ENCODE assay signal across 1 cellular context in the genomic region with DNA sequence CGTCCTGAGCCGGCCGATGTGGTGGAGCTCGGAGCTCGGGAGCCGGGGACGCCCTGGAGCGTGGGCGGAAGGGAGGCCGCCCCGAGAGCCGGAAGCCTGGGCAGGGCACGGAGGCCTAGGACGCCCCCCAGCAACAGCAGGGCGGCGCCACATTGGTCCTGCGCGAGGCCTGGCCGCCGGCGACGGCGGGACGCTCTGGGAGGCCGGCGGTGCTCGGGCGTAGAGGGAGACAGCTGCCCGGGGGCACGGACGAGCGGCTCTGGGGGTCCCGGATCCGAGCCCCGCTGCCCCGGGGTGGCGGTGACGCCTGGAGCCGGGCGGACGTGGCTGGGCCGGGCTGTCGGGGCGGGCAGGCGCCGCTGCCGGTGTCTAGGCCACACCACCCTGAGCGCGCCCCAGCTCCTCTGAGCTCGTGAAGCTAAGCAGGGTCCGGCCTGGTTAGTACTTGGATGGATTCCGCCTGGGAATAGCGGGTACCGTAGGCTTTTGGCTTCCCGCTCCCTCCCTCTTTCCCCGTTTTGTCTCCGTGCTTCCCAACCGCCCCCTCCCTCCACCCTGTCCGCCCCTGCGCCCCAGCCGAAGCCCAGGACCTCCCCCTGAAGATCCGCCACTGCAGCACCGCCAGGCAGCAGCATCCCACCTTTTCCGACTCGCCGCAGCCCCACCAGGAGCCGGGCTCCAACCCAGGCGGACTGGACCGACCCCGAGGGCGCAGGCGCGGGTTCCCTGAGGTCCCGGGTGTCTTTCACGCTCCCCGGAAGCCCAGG.
TF ChIP-seq lines count a peak whose summit lies in the region.

No MANE protein-coding gene starts in this region.

TF ChIP-seq in K562, 482 proteins besides CTCF, POLR2A, EP300 and RAD21 (continued from another document):
- TF ChIP-seq, protein P1, sequence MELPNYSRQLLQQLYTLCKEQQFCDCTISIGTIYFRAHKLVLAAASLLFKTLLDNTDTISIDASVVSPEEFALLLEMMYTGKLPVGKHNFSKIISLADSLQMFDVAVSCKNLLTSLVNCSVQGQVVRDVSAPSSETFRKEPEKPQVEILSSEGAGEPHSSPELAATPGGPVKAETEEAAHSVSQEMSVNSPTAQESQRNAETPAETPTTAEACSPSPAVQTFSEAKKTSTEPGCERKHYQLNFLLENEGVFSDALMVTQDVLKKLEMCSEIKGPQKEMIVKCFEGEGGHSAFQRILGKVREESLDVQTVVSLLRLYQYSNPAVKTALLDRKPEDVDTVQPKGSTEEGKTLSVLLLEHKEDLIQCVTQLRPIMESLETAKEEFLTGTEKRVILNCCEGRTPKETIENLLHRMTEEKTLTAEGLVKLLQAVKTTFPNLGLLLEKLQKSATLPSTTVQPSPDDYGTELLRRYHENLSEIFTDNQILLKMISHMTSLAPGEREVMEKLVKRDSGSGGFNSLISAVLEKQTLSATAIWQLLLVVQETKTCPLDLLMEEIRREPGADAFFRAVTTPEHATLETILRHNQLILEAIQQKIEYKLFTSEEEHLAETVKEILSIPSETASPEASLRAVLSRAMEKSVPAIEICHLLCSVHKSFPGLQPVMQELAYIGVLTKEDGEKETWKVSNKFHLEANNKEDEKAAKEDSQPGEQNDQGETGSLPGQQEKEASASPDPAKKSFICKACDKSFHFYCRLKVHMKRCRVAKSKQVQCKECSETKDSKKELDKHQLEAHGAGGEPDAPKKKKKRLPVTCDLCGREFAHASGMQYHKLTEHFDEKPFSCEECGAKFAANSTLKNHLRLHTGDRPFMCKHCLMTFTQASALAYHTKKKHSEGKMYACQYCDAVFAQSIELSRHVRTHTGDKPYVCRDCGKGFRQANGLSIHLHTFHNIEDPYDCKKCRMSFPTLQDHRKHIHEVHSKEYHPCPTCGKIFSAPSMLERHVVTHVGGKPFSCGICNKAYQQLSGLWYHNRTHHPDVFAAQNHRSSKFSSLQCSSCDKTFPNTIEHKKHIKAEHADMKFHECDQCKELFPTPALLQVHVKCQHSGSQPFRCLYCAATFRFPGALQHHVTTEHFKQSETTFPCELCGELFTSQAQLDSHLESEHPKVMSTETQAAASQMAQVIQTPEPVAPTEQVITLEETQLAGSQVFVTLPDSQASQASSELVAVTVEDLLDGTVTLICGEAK (IDR thresholded peaks at IDR 0.05): peak; percentile 89
- TF ChIP-seq, protein P1 (CRISPR knock-in tag; IDR thresholded peaks at IDR 0.05): no peak
- TF ChIP-seq KAT7 (CRISPR knock-in tag; IDR thresholded peaks at IDR 0.05; ENCODE audit: borderline replicate concordance): no peak
- TF ChIP-seq HMGN3 (IDR thresholded peaks at IDR 0.05; ENCODE audit: borderline replicate concordance, extremely low read depth, insufficient read length, low read depth, low read length): peak; percentile 18
- TF ChIP-seq MTA1 (IDR thresholded peaks at IDR 0.05; ENCODE audit: borderline replicate concordance): no peak
- peak; percentile 87 for TF ChIP-seq EGR1 (conservative IDR thresholded peaks at IDR 0.05)
- TF ChIP-seq, protein P2, sequence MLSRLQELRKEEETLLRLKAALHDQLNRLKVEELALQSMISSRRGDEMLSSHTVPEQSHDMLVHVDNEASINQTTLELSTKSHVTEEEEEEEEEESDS (CRISPR knock-in tag; IDR thresholded peaks at IDR 0.05): no peak
- no peak for TF ChIP-seq PYGO2 (tag; IDR thresholded peaks at IDR 0.05)
- no peak for TF ChIP-seq HEY1 (CRISPR knock-in tag; IDR thresholded peaks at IDR 0.05; ENCODE audit: borderline replicate concordance)
- TF ChIP-seq RBM15 (IDR thresholded peaks at IDR 0.05; ENCODE audit: insufficient read depth, low read length): no peak
- 0 out of 2 replicates have a peak, but pooled peaks have one; percentile 18 for TF ChIP-seq SIN3B (IDR thresholded peaks at IDR 0.05; ENCODE audit: low read depth)
- TF ChIP-seq, protein P3, sequence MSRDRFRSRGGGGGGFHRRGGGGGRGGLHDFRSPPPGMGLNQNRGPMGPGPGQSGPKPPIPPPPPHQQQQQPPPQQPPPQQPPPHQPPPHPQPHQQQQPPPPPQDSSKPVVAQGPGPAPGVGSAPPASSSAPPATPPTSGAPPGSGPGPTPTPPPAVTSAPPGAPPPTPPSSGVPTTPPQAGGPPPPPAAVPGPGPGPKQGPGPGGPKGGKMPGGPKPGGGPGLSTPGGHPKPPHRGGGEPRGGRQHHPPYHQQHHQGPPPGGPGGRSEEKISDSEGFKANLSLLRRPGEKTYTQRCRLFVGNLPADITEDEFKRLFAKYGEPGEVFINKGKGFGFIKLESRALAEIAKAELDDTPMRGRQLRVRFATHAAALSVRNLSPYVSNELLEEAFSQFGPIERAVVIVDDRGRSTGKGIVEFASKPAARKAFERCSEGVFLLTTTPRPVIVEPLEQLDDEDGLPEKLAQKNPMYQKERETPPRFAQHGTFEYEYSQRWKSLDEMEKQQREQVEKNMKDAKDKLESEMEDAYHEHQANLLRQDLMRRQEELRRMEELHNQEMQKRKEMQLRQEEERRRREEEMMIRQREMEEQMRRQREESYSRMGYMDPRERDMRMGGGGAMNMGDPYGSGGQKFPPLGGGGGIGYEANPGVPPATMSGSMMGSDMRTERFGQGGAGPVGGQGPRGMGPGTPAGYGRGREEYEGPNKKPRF (IDR thresholded peaks at IDR 0.05; ENCODE audit: low read depth, low read length): no peak
- peak; percentile 31; the same call in 1 of the 2 replicates for TF ChIP-seq PHF8 (IDR thresholded peaks at IDR 0.05; ENCODE audit: borderline replicate concordance, low read length)
- peak; percentile 80 for TF ChIP-seq POLR2G (IDR thresholded peaks at IDR 0.05; ENCODE audit: low read depth, low read length)
- no peak for TF ChIP-seq HDAC1 (IDR thresholded peaks at IDR 0.05)
- TF ChIP-seq MEF2A (IDR thresholded peaks at IDR 0.05; ENCODE audit: control insufficient read depth, low read depth, low read length): no peak
- TF ChIP-seq CCAR2 (IDR thresholded peaks at IDR 0.05; ENCODE audit: low read depth, low read length): no peak
- no peak for TF ChIP-seq ZNF589 (CRISPR knock-in tag; IDR thresholded peaks at IDR 0.05; ENCODE audit: low read depth)
- TF ChIP-seq ZNF592 (IDR thresholded peaks at IDR 0.05): peak; percentile 49; the same call in 1 of the 2 replicates
